In the genomic region with DNA sequence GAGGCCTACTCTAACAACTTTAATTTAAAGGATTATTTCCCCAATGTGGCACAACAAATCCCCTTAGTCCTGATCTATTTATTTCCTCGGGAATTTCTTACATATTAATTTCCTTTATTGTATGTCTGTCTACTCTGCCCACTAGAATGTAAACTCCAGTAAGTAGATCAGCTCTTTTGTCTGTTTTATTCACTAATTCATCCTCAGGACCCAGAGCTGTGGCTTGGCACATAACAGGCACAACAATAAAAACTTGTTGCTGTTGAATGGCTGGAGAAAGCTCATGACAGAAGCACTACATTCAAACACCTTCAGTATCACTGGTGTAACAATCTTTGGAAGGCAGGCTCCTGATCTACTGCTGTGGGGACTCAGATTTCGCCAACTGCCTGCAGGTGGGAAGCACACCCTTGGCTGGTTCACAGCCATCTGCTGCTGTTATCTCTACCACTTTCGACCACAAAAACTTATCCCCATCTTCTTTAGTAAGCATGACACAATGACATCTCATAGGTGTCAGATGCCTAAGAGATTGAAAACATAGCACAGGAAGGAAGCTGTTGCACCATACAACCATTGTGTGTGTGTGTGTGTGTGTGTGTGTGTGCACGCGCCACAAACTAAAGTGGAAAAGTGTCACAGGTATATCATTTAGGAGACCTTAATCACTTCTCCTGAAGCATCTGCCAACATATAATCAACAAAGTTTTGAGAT, we compare ENCODE assay signal across 8 cellular contexts. TPM values are rescaled to one million over a fixed set of nuclear protein-coding genes. Genes with fewer than 3 reads are reported as not detected.
A peak's percentile ranks its signal among the peaks of the same experiment; 100 is the strongest.
DNase-seq lines count a peak whose midpoint lies in the region; ATAC-seq and TF ChIP-seq lines count a peak whose summit lies in the region.

No MANE protein-coding gene starts in this region.

- no peaks in the 10 kb centered on the region for H3K27me3 ChIP-seq in DND-41 (ENCODE audit: insufficient read depth, low read length, poor library complexity)

- H3K27me3 Mint-ChIP-seq in immature natural killer cell (ENCODE audit: low read depth in 3 of 3), result peaks cover 0 to 19% (median 16%) of the 10 kb centered on the region in 3 donors

- peak overlapping the region; percentile 92 to 100 (median 98) for H3K27ac Mint-ChIP-seq in immature natural killer cell

- peak; percentile 7 for TF ChIP-seq CTCF in DND-41 (IDR thresholded peaks at IDR 0.05; ENCODE audit: borderline replicate concordance, extremely low read depth, low read length, poor library complexity, severe bottlenecking)

- peak overlapping the region; percentile 97 for H3K27ac ChIP-seq in DND-41 (ENCODE audit: low read length)

- H3K9me3 Mint-ChIP-seq in immature natural killer cell, result no peaks in the 10 kb centered on the region

- H3K9me3 ChIP-seq in DND-41 (ENCODE audit: insufficient read depth, low read length, severe bottlenecking), result no peaks in the 10 kb centered on the region

- H3K4me1 Mint-ChIP-seq in immature natural killer cell, result peaks cover 95 to 100% of the 10 kb centered on the region in 2 donors

- peaks cover 92% of the 10 kb centered on the region for H3K79me2 ChIP-seq in DND-41 (ENCODE audit: insufficient read depth, low read length)

- peaks cover 9% of the 10 kb centered on the region; the same call in 1 of the 2 replicates for H4K20me1 ChIP-seq in DND-41 (ENCODE audit: insufficient read depth, low read length)

- no peak overlapping the region; the same call in 1 of the 2 replicates for H2AFZ ChIP-seq in DND-41 (ENCODE audit: low read depth, low read length)

- peak overlapping the region; percentile 55 for H3K4me2 ChIP-seq in DND-41 (ENCODE audit: insufficient read depth, low read length)

- peaks cover 75% of the 10 kb centered on the region for H3K4me1 ChIP-seq in DND-41 (ENCODE audit: insufficient read depth, low read length)

- DNase-seq in DND-41 (peak; percentile 88), T-helper 2 cell (peak in 4 of 5 experiments; percentile 9 to 98 (median 55)), immature natural killer cell (peak; percentile 79 to 87 (median 86)), NCI-H2227 treated with DMSO at 0.1 percent for 48 hours (lab: John Stamatoyannopoulos, UW) (no peak), HCEC 1CT (no peak)

- peak overlapping the region; percentile 76 to 81 (median 79) for H3K4me3 Mint-ChIP-seq in immature natural killer cell

- H3K36me3 Mint-ChIP-seq in immature natural killer cell, result peaks cover 0 to 6% (median 0%) of the 10 kb centered on the region in 3 donors

- peaks cover 26% of the 10 kb centered on the region for H3K36me3 ChIP-seq in DND-41 (ENCODE audit: insufficient read depth, low read length)

- peak overlapping the region in 1 of 2 experiments; percentile 44; a peak in 2 of 4 replicates for H3K4me3 ChIP-seq in DND-41 (ENCODE audit: low read depth in 1 of 2, low read length in 2 of 2)

- peak overlapping the region; percentile 51 for H3K9ac ChIP-seq in DND-41 (ENCODE audit: low read depth, low read length)

- ATAC-seq in DND-41 (ENCODE audit: insufficient read depth, low read depth) (peak; percentile 90), GM21576 (IDR thresholded peaks at IDR 0.05; ENCODE audit: unreplicated experiment) (peak; percentile 73), HG03095 (IDR thresholded peaks at IDR 0.05; ENCODE audit: unreplicated experiment) (no peak), HG02588 (IDR thresholded peaks at IDR 0.05; ENCODE audit: unreplicated experiment) (no peak)

RNA-seq across cellular contexts. Expression of a gene that starts 11.9 kb away (rescaled TPM):
- 10 to 100 TPM in 1 of 3 donors, 1 to 10 TPM in 2; 4.3 to 11.5 (median 5.2) TPM for polyA plus RNA-seq in immature natural killer cell

RNA-seq across cellular contexts. Expression of a gene that starts 12.7 kb away (rescaled TPM):
- polyA plus RNA-seq in immature natural killer cell, result 10 to 100 TPM; 64.7 to 85.1 (median 77.9) TPM

RNA-seq across cellular contexts. Expression of a gene that starts 27.9 kb away (rescaled TPM):
- 10 to 100 TPM; 67.8 to 75.5 (median 71.0) TPM for polyA plus RNA-seq in immature natural killer cell

RNA-seq across cellular contexts. Expression of a gene that starts 59.4 kb away (rescaled TPM):
- 100 to 1,000 TPM; 106 to 176 (median 142) TPM for polyA plus RNA-seq in immature natural killer cell

Comparison
In these comparisons a context has a peak if more than half of its experiments do, and no peak if none do; other contexts are left out.
1. ATAC-seq: peak in DND-41 (single experiment) and GM21576 (single experiment); none in HG03095 (single experiment) and HG02588 (single experiment).
2. DNase-seq: peak in DND-41 (single experiment), T-helper 2 cell (4 of 5) and immature natural killer cell (3 of 3); none in NCI-H2227 treated with DMSO at 0.1 percent for 48 hours (single experiment) and HCEC 1CT (single experiment).